In the genomic region with DNA sequence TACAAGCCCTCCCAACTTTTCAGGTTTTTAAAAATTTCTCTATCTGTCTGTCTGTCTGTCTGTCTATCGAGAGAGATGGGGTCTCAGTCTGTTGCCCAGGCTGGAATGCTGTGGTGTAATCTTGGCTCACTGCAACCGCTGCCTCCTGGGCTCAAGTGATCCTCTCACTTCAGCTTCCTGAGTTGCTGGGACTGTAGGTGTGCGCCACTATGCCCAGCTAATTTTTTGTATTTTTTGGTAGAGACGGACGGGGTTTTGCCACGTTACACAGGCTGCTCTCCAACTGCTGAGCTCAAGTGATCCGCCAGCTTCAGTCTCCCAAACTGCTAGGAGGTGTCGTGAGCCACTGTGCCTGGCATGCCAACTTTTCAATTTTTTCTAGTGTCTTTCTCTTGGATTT, we compare ENCODE assay signal across 19 cellular contexts.
"Had no signal": no experiment of that assay in that cellular context is flagged by ENCODE, and none has a peak within 500 bp of the region (broad histone marks: within the 10 kb centered on the region; RNA-seq: fewer than 3 reads in every experiment).

No MANE protein-coding gene starts in this region.

- H3K4me3 Mint-ChIP-seq: activated CD4-positive, alpha-beta T cell treated with anti-CD3 and anti-CD28 coated beads, Interleukin-2, amount 10 ng/mL, durations not matched to agents 7 days and 5 days; activated CD8-positive, alpha-beta T cell treated with anti-CD3 and anti-CD28 coated beads for 36 hours; activated naive CD4-positive, alpha-beta T cell treated with anti-CD3 and anti-CD28 coated beads, Interleukin-2, amount 50 U/mL, for 24 hours; dendritic cell treated with granulocyte-macrophage colony-stimulating factor and Interleukin-4, amounts not matched to agents 40 ng/mL and 50 ng/mL, for 4 days; nephron had no signal

- ATAC-seq: activated CD8-positive, alpha-beta T cell treated with anti-CD3 and anti-CD28 coated beads for 36 hours; body of pancreas; foreskin keratinocyte; left ventricle myocardium superior; pancreas; right cardiac atrium had no signal

- H3K36me3 ChIP-seq: pancreas had no signal

- DNase-seq: activated CD4-positive, alpha-beta T cell treated with anti-CD3 and anti-CD28 coated beads, Interleukin-2, amount 10 ng/mL, durations not matched to agents 7 days and 5 days; activated CD4-positive, CD25-positive, alpha-beta regulatory T cell treated with anti-CD3 and anti-CD28 coated beads, Interleukin-2, amount 50 U/mL, for 72 hours; activated CD8-positive, alpha-beta T cell treated with anti-CD3 and anti-CD28 coated beads for 36 hours; activated gamma-delta T cell treated with Interleukin-2 at 50 U/mL for 16 hours; anterior cingulate cortex; body of pancreas; caudate nucleus; effector CD4-positive, alpha-beta T cell; foreskin keratinocyte; left ventricle myocardium superior; pancreas; right cardiac atrium; stimulated activated CD4-positive, alpha-beta T cell treated with anti-CD3 and anti-CD28 coated beads, Interleukin-12 subunit alpha, Interleukin-12 subunit beta, amount 100 ng/mL, for 4 hours; stimulated activated naive CD4-positive, alpha-beta T cell treated with Interleukin-2 at 50 U/mL for 16 hours; SW 1271; T-helper 2 cell had no signal

- H3K9me3 ChIP-seq: body of pancreas, pancreas had no signal

- H3K9me3 Mint-ChIP-seq: activated CD4-positive, alpha-beta T cell treated with anti-CD3 and anti-CD28 coated beads, Interleukin-2, amount 10 ng/mL, durations not matched to agents 7 days and 5 days; activated CD8-positive, alpha-beta T cell treated with anti-CD3 and anti-CD28 coated beads for 36 hours; activated naive CD4-positive, alpha-beta T cell treated with anti-CD3 and anti-CD28 coated beads, Interleukin-2, amount 50 U/mL, for 24 hours; dendritic cell treated with granulocyte-macrophage colony-stimulating factor and Interleukin-4, amounts not matched to agents 40 ng/mL and 50 ng/mL, for 4 days; nephron had no signal

- H3K4me1 ChIP-seq: foreskin keratinocyte had no signal

- H3K27ac ChIP-seq: body of pancreas, foreskin keratinocyte, pancreas had no signal

- H3K27ac Mint-ChIP-seq: activated CD4-positive, alpha-beta T cell treated with anti-CD3 and anti-CD28 coated beads, Interleukin-2, amount 10 ng/mL, durations not matched to agents 7 days and 5 days; activated CD8-positive, alpha-beta T cell treated with anti-CD3 and anti-CD28 coated beads for 36 hours; activated naive CD4-positive, alpha-beta T cell treated with anti-CD3 and anti-CD28 coated beads, Interleukin-2, amount 50 U/mL, for 24 hours; dendritic cell treated with granulocyte-macrophage colony-stimulating factor and Interleukin-4, amounts not matched to agents 40 ng/mL and 50 ng/mL, for 4 days had no signal

- H3K27me3 ChIP-seq: body of pancreas, foreskin keratinocyte, pancreas had no signal

- H3K27me3 Mint-ChIP-seq: activated CD4-positive, alpha-beta T cell treated with anti-CD3 and anti-CD28 coated beads, Interleukin-2, amount 10 ng/mL, durations not matched to agents 7 days and 5 days; activated CD8-positive, alpha-beta T cell treated with anti-CD3 and anti-CD28 coated beads for 36 hours; activated naive CD4-positive, alpha-beta T cell treated with anti-CD3 and anti-CD28 coated beads, Interleukin-2, amount 50 U/mL, for 24 hours; dendritic cell treated with granulocyte-macrophage colony-stimulating factor and Interleukin-4, amounts not matched to agents 40 ng/mL and 50 ng/mL, for 4 days had no signal

- H3K4me3 ChIP-seq: body of pancreas, pancreas had no signal
